In the genomic region with DNA sequence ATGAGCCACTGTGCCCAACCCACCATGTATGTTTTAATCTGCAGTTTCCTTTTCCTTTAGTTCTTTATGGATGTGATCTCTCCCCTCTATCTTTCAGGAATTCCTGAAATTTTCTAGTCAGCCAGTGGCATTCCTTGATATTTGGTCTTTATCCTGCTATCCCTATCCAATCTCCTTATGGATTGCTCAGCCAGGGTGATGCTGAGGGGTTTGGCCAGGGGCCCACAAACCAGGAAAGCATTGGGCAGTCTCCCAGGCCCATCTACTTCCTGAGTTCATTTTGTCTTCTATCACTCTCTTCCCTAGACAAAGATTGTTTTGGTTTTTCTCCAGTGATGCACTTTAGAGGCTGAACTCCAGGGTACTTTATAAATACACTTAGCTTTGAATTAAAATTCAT, we compare ENCODE assay signal across 17 cellular contexts.
DNase-seq lines count a peak whose midpoint lies in the region; ATAC-seq, FAIRE-seq and TF ChIP-seq lines count a peak whose summit lies in the region.
"Had no signal": no experiment of that assay in that cellular context is flagged by ENCODE, and none has a peak within 500 bp of the region (broad histone marks: within the 10 kb centered on the region; RNA-seq: fewer than 3 reads in every experiment).

No MANE protein-coding gene starts in this region.

- H3K4me3 Mint-ChIP-seq in mesothelial cell of epicardium: no peak overlapping the region
- no peak overlapping the region for H3K4me3 Mint-ChIP-seq in activated T-cell treated with anti-CD3 and anti-CD28 coated beads, Interleukin-2, amount 50 U/mL, for 72 hours
- H3K4me3 Mint-ChIP-seq: B cell; CD4-positive, alpha-beta T cell had no signal

- peaks cover 23% of the 10 kb centered on the region for H3K36me3 Mint-ChIP-seq in mesothelial cell of epicardium
- H3K36me3 Mint-ChIP-seq in activated T-cell treated with anti-CD3 and anti-CD28 coated beads, Interleukin-2, amount 50 U/mL, for 72 hours (ENCODE audit: insufficient read depth in 2 of 2): no peaks in the 10 kb centered on the region

- no peak overlapping the region for H3K56ac ChIP-seq in IMR-90 (ENCODE audit: extremely low read depth, insufficient read depth, low read length)

- H3K4me1 Mint-ChIP-seq in mesothelial cell of epicardium: peaks cover 12% of the 10 kb centered on the region
- H3K4me1 Mint-ChIP-seq in activated T-cell treated with anti-CD3 and anti-CD28 coated beads, Interleukin-2, amount 50 U/mL, for 72 hours (ENCODE audit: low read depth): no peaks in the 10 kb centered on the region
- H3K4me1 Mint-ChIP-seq: B cell had no signal

- no TSS peak for BruUV-seq in IMR-90 (replicated peaks; lab: Mats Ljungman, UMichigan)

- FAIRE-seq in urothelium cell line (lab: Jason Lieb, UNC): no peak
- FAIRE-seq: GM12892 had no signal

- H3K23ac ChIP-seq in IMR-90 (ENCODE audit: low read depth, low read length): no peak overlapping the region

- no peaks in the 10 kb centered on the region for H3K4me1 ChIP-seq in IMR-90 (ENCODE audit: control insufficient read depth, insufficient read depth, low read length)

- H2AK9ac ChIP-seq in IMR-90 (replicated peaks; ENCODE audit: low read depth, low read length, poor library complexity): no peak overlapping the region

- no peak overlapping the region for H3K4me3 ChIP-seq in IMR-90 (ENCODE audit: insufficient read depth, low read depth, low read length)
- H3K4me3 ChIP-seq: GM23248 had no signal

- no peak overlapping the region for H3K4ac ChIP-seq in IMR-90 (ENCODE audit: low read depth, low read length)

- no peak overlapping the region for H2BK120ac ChIP-seq in IMR-90 (ENCODE audit: low read depth, low read length)

- dilution Hi-C loops in IMR-90 (cut with HindIII; ENCODE audit: low sequenced_read_pairs, unreplicated experiment): no loop called here

- H4K8ac ChIP-seq in IMR-90 (ENCODE audit: low read depth in 2 of 2, low read length in 2 of 2): no peak overlapping the region

- POLR2A ChIA-PET in IMR-90 (lab: Charles Lee; ENCODE audit: unreplicated experiment): no interaction called here

- H4K20me1 ChIP-seq in IMR-90 (ENCODE audit: insufficient read depth, low read length): no peaks in the 10 kb centered on the region

- no peak overlapping the region for H3K14ac ChIP-seq in IMR-90 (replicated peaks; ENCODE audit: low read depth, low read length)

- peak; percentile 35; the same call in 1 of the 2 replicates for ATAC-seq in IMR-90 (ENCODE audit: low read depth)
- no peak for ATAC-seq in activated T-cell treated with anti-CD3 and anti-CD28 coated beads, Interleukin-2, amount 50 U/mL, for 72 hours (replicated peaks in 1 of 2)

- H3K18ac ChIP-seq in IMR-90 (ENCODE audit: low read depth, low read length): no peak overlapping the region

- TF ChIP-seq POLR2A in IMR-90 (IDR thresholded peaks at IDR 0.05; ENCODE audit: low read depth, low read length): no peak

- no peak for TF ChIP-seq RAD21 in IMR-90 (IDR thresholded peaks at IDR 0.05; ENCODE audit: low read length)

- H2BK15ac ChIP-seq in IMR-90 (ENCODE audit: low read depth, low read length): no peak overlapping the region

- no peak overlapping the region for H2AK5ac ChIP-seq in IMR-90 (ENCODE audit: low read depth, low read length)

- H2BK20ac ChIP-seq in IMR-90 (ENCODE audit: low read depth, low read length): no peak overlapping the region

- no peak overlapping the region for H3K9ac ChIP-seq in IMR-90 (ENCODE audit: low read depth, low read length)
- H3K9ac ChIP-seq: GM23248 had no signal

- H3K27ac ChIP-seq in IMR-90 (ENCODE audit: insufficient read depth, low read length): no peak overlapping the region
- H3K27ac ChIP-seq: GM23248 had no signal

- intact Hi-C loops in IMR-90 (cut with micrococcal nuclease): no loop called here

- no peak overlapping the region for H4K5ac ChIP-seq in IMR-90 (ENCODE audit: low read depth, low read length)

- DNase-seq in EH (ENCODE audit: low read depth) (peak; percentile 65), IMR-90 (peak; percentile 37), astrocyte of the hippocampus (ENCODE audit: low read depth, low spot score) (peak; percentile 60), mesothelial cell of epicardium (ENCODE audit: low spot score in 2 of 2, unreplicated experiment in 2 of 2) (no peak), urothelium cell line (ENCODE audit: low spot score) (no peak), HPDE6-E6E7 (ENCODE audit: extremely low spot score) (no peak)
- DNase-seq in activated T-cell treated with anti-CD3 and anti-CD28 coated beads, Interleukin-2, amount 50 U/mL, for 72 hours: no peak
- no peak for DNase-seq in activated CD8-positive, alpha-beta memory T cell treated with anti-CD3 and anti-CD28 coated beads for 24 hours
- DNase-seq: ACHN; C1 segment of cervical spinal cord; Calu3; CD4-positive, alpha-beta T cell; DMS 273 treated with DMSO at 0.1 percent for 48 hours; GM23248; H7 had no signal

- in situ Hi-C loops in IMR-90 (cut with MboI; ENCODE audit: low sequenced_read_pairs): no loop called here

- H3K27ac Mint-ChIP-seq in mesothelial cell of epicardium: peak overlapping the region; percentile 2
- H3K27ac Mint-ChIP-seq in activated T-cell treated with anti-CD3 and anti-CD28 coated beads, Interleukin-2, amount 50 U/mL, for 72 hours: no peak overlapping the region
- H3K27ac Mint-ChIP-seq: B cell; CD4-positive, alpha-beta T cell had no signal

- CTCF ChIA-PET in IMR-90 (lab: Yijun Ruan, JAX): no interaction called here

- no peak overlapping the region for H2BK5ac ChIP-seq in IMR-90 (ENCODE audit: low read depth, low read length, poor library complexity, severe bottlenecking)

- no peak overlapping the region for H3K4me2 ChIP-seq in IMR-90 (ENCODE audit: low read depth, low read length)

- no peaks in the 10 kb centered on the region for H3K9me1 ChIP-seq in IMR-90 (ENCODE audit: insufficient read depth, low read length)

- no peaks in the 10 kb centered on the region for H3K27me3 Mint-ChIP-seq in mesothelial cell of epicardium (ENCODE audit: low read depth)
- no peaks in the 10 kb centered on the region for H3K27me3 Mint-ChIP-seq in activated T-cell treated with anti-CD3 and anti-CD28 coated beads, Interleukin-2, amount 50 U/mL, for 72 hours (ENCODE audit: low read depth)
- H3K27me3 Mint-ChIP-seq: B cell; CD4-positive, alpha-beta T cell had no signal

- no peaks in the 10 kb centered on the region for H3K79me1 ChIP-seq in IMR-90 (ENCODE audit: low read depth in 1 of 2, low read length in 2 of 2)

- H3K27me3 ChIP-seq in IMR-90 (ENCODE audit: control insufficient read depth, insufficient read depth, low read length): no peaks in the 10 kb centered on the region

- H3K36me3 ChIP-seq in IMR-90 (ENCODE audit: control insufficient read depth, insufficient read depth, low read length): 0 out of 2 replicates have a peak, but pooled peaks cover 2% of the 10 kb centered on the region

- no peak for TF ChIP-seq CTCF in IMR-90 (conservative IDR thresholded peaks at IDR 0.05; ENCODE audit: low read depth, low read length)
- no peak for TF ChIP-seq CTCF in mesothelial cell of epicardium (IDR thresholded peaks at IDR 0.05; ENCODE audit: unreplicated experiment)

- no peak overlapping the region for H2AFZ ChIP-seq in IMR-90 (replicated peaks; ENCODE audit: low read length, poor library complexity)
- H2AFZ ChIP-seq: GM23248 had no signal

- no peaks in the 10 kb centered on the region for H3K9me3 ChIP-seq in IMR-90 (ENCODE audit: control insufficient read depth, insufficient read depth, low read length)

- no peak overlapping the region for H4K91ac ChIP-seq in IMR-90 (ENCODE audit: insufficient read depth, low read depth, low read length)

- H3K9me3 Mint-ChIP-seq in mesothelial cell of epicardium: no peaks in the 10 kb centered on the region
- no peaks in the 10 kb centered on the region for H3K9me3 Mint-ChIP-seq in activated T-cell treated with anti-CD3 and anti-CD28 coated beads, Interleukin-2, amount 50 U/mL, for 72 hours
- H3K9me3 Mint-ChIP-seq: CD4-positive, alpha-beta T cell had no signal

TF ChIP-seq in IMR-90, 13 proteins besides CTCF, POLR2A, EP300 and RAD21:
- TF ChIP-seq NFE2L2 (IDR thresholded peaks at IDR 0.05; ENCODE audit: low read depth, low read length) (no peak), RCOR1 (IDR thresholded peaks at IDR 0.05; ENCODE audit: insufficient replicate concordance, low read length) (no peak), MAZ (IDR thresholded peaks at IDR 0.05; ENCODE audit: borderline replicate concordance, low read depth, low read length) (no peak), CEBPB (IDR thresholded peaks at IDR 0.05; ENCODE audit: low read depth, low read length) (no peak), MAFK (IDR thresholded peaks at IDR 0.05; ENCODE audit: low read depth, low read length) (no peak), ELK1 (IDR thresholded peaks at IDR 0.05; ENCODE audit: borderline replicate concordance, low read depth, low read length) (no peak), CHD1 (IDR thresholded peaks at IDR 0.05; ENCODE audit: low read depth, low read length) (no peak), RFX5 (IDR thresholded peaks at IDR 0.05; ENCODE audit: low read depth, low read length) (no peak), BHLHE40 (IDR thresholded peaks at IDR 0.05; ENCODE audit: low read depth, low read length) (no peak), FOS (IDR thresholded peaks at IDR 0.05; ENCODE audit: low read depth, low read length) (no peak), USF2 (IDR thresholded peaks at IDR 0.05; ENCODE audit: low read depth, low read length) (no peak), MXI1 (IDR thresholded peaks at IDR 0.05; ENCODE audit: borderline replicate concordance, low read depth, low read length) (no peak), SMC3 (IDR thresholded peaks at IDR 0.05; ENCODE audit: low read depth, low read length) (no peak)

Comparison
In these comparisons a context has a peak if more than half of its experiments do, and no peak if none do; other contexts are left out.
1. DNase-seq: peak in EH (single experiment), IMR-90 (single experiment) and astrocyte of the hippocampus (single experiment); none in mesothelial cell of epicardium (0 of 2), activated T-cell treated with anti-CD3 and anti-CD28 coated beads, Interleukin-2, amount 50 U/mL, for 72 hours (0 of 2), urothelium cell line (single experiment), HPDE6-E6E7 (single experiment) and activated CD8-positive, alpha-beta memory T cell treated with anti-CD3 and anti-CD28 coated beads for 24 hours (single experiment).